8 cellular contexts compared by ENCODE assay signal in genomic region chr6:137271245-137272183, GRCh38. TPM values are rescaled to one million over a fixed set of nuclear protein-coding genes. Genes with fewer than 3 reads are reported as not detected.
A peak's percentile ranks its signal among the peaks of the same experiment; 100 is the strongest.
DNase-seq lines count a peak whose midpoint lies in the region; ATAC-seq and TF ChIP-seq lines count a peak whose summit lies in the region.

No MANE protein-coding gene starts in this region.

- H3K27ac Mint-ChIP-seq in osteocyte (ENCODE audit: unreplicated experiment) = no peak overlapping the region
- no peak overlapping the region for H3K27ac Mint-ChIP-seq in activated naive CD8-positive, alpha-beta T cell treated with anti-CD3 and anti-CD28 coated beads, Interleukin-2, amount 50 U/mL, for 24 hours

- no peaks in the 10 kb centered on the region for H3K9me3 Mint-ChIP-seq in osteocyte (ENCODE audit: unreplicated experiment)
- no peaks in the 10 kb centered on the region for H3K9me3 Mint-ChIP-seq in activated naive CD8-positive, alpha-beta T cell treated with anti-CD3 and anti-CD28 coated beads, Interleukin-2, amount 50 U/mL, for 24 hours

- H3K27me3 Mint-ChIP-seq in osteocyte (ENCODE audit: unreplicated experiment) = peaks cover 23% of the 10 kb centered on the region
- peaks cover 2% of the 10 kb centered on the region for H3K27me3 Mint-ChIP-seq in activated naive CD8-positive, alpha-beta T cell treated with anti-CD3 and anti-CD28 coated beads, Interleukin-2, amount 50 U/mL, for 24 hours

- TF ChIP-seq CTCF in AG04449 (IDR thresholded peaks at IDR 0.05; ENCODE audit: insufficient read depth, low read length, missing control alignments) (peak; percentile 71), GM12874 (IDR thresholded peaks at IDR 0.05; ENCODE audit: insufficient read depth, low read depth, low read length) (peak; percentile 66), LNCAP (IDR thresholded peaks at IDR 0.05) (peak; percentile 96), fibroblast of the aortic adventitia (IDR thresholded peaks at IDR 0.05; ENCODE audit: insufficient read depth, low read length) (peak; percentile 94), osteocyte (IDR thresholded peaks at IDR 0.05) (peak; percentile 87)

- peaks cover 4% of the 10 kb centered on the region for H3K4me1 Mint-ChIP-seq in osteocyte (ENCODE audit: unreplicated experiment)
- peaks cover 8% of the 10 kb centered on the region for H3K4me1 Mint-ChIP-seq in activated naive CD8-positive, alpha-beta T cell treated with anti-CD3 and anti-CD28 coated beads, Interleukin-2, amount 50 U/mL, for 24 hours

- no peaks in the 10 kb centered on the region for H3K36me3 Mint-ChIP-seq in osteocyte (ENCODE audit: unreplicated experiment)
- H3K36me3 Mint-ChIP-seq in activated naive CD8-positive, alpha-beta T cell treated with anti-CD3 and anti-CD28 coated beads, Interleukin-2, amount 50 U/mL, for 24 hours (ENCODE audit: low read depth) = no peaks in the 10 kb centered on the region

- CTCF ChIA-PET in AG04449 (lab: Yijun Ruan, JAX) = interaction anchor here (0.8 to 4.4 kb wide), 10 partner anchors 9 to 370 kb away, joined by 3 to 40 read pairs (median 4); no protein-coding TSS in a partner anchor

- no peak overlapping the region for H3K4me3 ChIP-seq in AG04449 (ENCODE audit: low read depth, low read length)
- H3K4me3 ChIP-seq in fibroblast of the aortic adventitia (ENCODE audit: low read depth, low read length) = no peak overlapping the region

- POLR2A ChIA-PET in AG04449 (lab: Yijun Ruan, JAX) = no interaction called here

- no peak for DNase-seq in AG04449 (ENCODE audit: low read depth, low spot score)
- DNase-seq in SKM-1 treated with dmso at 0.1 percent for 144 hours (lab: John Stamatoyannopoulos, UW; ENCODE audit: unreplicated experiment) = peak; percentile 63
- peak; percentile 76 for DNase-seq in fibroblast of the aortic adventitia (ENCODE audit: low read depth)
- no peak for DNase-seq in osteocyte (ENCODE audit: extremely low spot score, unreplicated experiment)
- DNase-seq in COLO668 (lab: John Stamatoyannopoulos, UW; ENCODE audit: unreplicated experiment) = no peak
- DNase-seq in activated naive CD8-positive, alpha-beta T cell treated with anti-CD3 and anti-CD28 coated beads, Interleukin-2, amount 50 U/mL, for 24 hours = no peak

- H3K4me3 Mint-ChIP-seq in osteocyte (ENCODE audit: unreplicated experiment) = no peak overlapping the region
- no peak overlapping the region for H3K4me3 Mint-ChIP-seq in activated naive CD8-positive, alpha-beta T cell treated with anti-CD3 and anti-CD28 coated beads, Interleukin-2, amount 50 U/mL, for 24 hours

- ATAC-seq in activated naive CD8-positive, alpha-beta T cell treated with anti-CD3 and anti-CD28 coated beads, Interleukin-2, amount 50 U/mL, for 24 hours = no peak

RNA-seq across cellular contexts. Expression of gene IFNGR1, which starts 52.3 kb away (rescaled TPM):
- 45.3 and 58.5 TPM in 2 replicates for total RNA-seq in fibroblast of the aortic adventitia (ENCODE audit: low replicate concordance)
- total RNA-seq in osteocyte = 33.4 and 36.1 TPM in 2 replicates

Comparison
In these comparisons a context has a peak if more than half of its experiments do, and no peak if none do; other contexts are left out.
1. DNase-seq: peak in SKM-1 treated with dmso at 0.1 percent for 144 hours (single experiment) and fibroblast of the aortic adventitia (single experiment); none in AG04449 (single experiment), osteocyte (single experiment), COLO668 (single experiment) and activated naive CD8-positive, alpha-beta T cell treated with anti-CD3 and anti-CD28 coated beads, Interleukin-2, amount 50 U/mL, for 24 hours (single experiment).
2. Peak in every context shown above with its lines, with median percentiles within 50 percentile points of each other: CTCF ChIP-seq.